ENCODE assay signal across 1 cellular context in genomic region chr7:101352920-101353308, GRCh38.
TF ChIP-seq lines count a peak whose summit lies in the region.

No MANE protein-coding gene starts in this region.

TF ChIP-seq in A549, 52 proteins besides CTCF, POLR2A, EP300 and RAD21 (continued from another document):
- TF ChIP-seq CHD4 (IDR thresholded peaks at IDR 0.05; ENCODE audit: borderline replicate concordance) (0 out of 2 replicates have a peak, but pooled peaks have one; percentile 69), ZFP36 (IDR thresholded peaks at IDR 0.05; ENCODE audit: borderline replicate concordance, partially characterized antibody) (no peak)
